Comparison of ENCODE assay signal across 8 cellular contexts in genomic region chr3:15859507-15860013, GRCh38.
DNase-seq lines count a peak whose midpoint lies in the region; TF ChIP-seq lines count a peak whose summit lies in the region.

No MANE protein-coding gene starts in this region.

- H2BK5ac ChIP-seq in neuronal stem cell (ENCODE audit: low read length), result peak overlapping the region; percentile 66

- no peaks in the 10 kb centered on the region for H3K9me3 ChIP-seq in neuronal stem cell (replicated peaks in 1 of 2; ENCODE audit: control insufficient read depth in 2 of 2, insufficient read depth in 1 of 2, low read depth in 1 of 2, low read length in 2 of 2)

- peak overlapping the region; percentile 86 for H3K27ac ChIP-seq in neuronal stem cell (replicated peaks; ENCODE audit: low read length)

- H3K27me3 ChIP-seq in neuronal stem cell (ENCODE audit: control insufficient read depth in 3 of 3, insufficient read depth in 3 of 3, low read depth in 1 of 3, low read length in 3 of 3), result no peaks in the 10 kb centered on the region

- no CpG with 5 or more reads among the region's 73 CpGs for WGBS in neuronal stem cell (ENCODE audit: extremely low coverage in 2 of 2, insufficient read length in 2 of 2, insufficient replicate concordance in 1 of 2), 2 donors

- peak overlapping the region; percentile 97 for H2AFZ ChIP-seq in neuronal stem cell (ENCODE audit: low read length)

- H3K4me1 ChIP-seq in neuronal stem cell (ENCODE audit: control insufficient read depth in 2 of 2, insufficient read depth in 1 of 2, low read depth in 1 of 2, low read length in 2 of 2), result peaks cover 2% of the 10 kb centered on the region in 2 donors

- peak; percentile 87 for DNase-seq in G401 (ENCODE audit: low spot score)
- peak; percentile 77 for DNase-seq in H4 (ENCODE audit: low spot score)
- DNase-seq in LNCaP clone FGC (ENCODE audit: low read depth), result no peak
- peak; percentile 27 for DNase-seq in SIG-M5 (lab: John Stamatoyannopoulos, UW)
- DNase-seq in activated gamma-delta T cell treated with anti-CD3 and anti-CD28 coated beads, Interleukin-2, amount 50 U/mL, for 16 hours (ENCODE audit: low read depth), result peak; percentile 63
- DNase-seq in foreskin melanocyte, result peak; percentile 73
- peak; percentile 84 for DNase-seq in neuronal stem cell (ENCODE audit: low spot score)
- peak; percentile 77 for DNase-seq in stromal cell of bone marrow (ENCODE audit: low read depth)

- peak overlapping the region; percentile 92 for H3K9ac ChIP-seq in neuronal stem cell (ENCODE audit: low read depth, low read length, poor library complexity)

- peak overlapping the region; percentile 78 for H3K4me3 ChIP-seq in LNCaP clone FGC (ENCODE audit: low read depth, low read length)
- peak overlapping the region; percentile 86 to 99 for H3K4me3 ChIP-seq in neuronal stem cell (ENCODE audit: low read length in 2 of 2)

- no peak for TF ChIP-seq CTCF in LNCaP clone FGC (IDR thresholded peaks at IDR 0.05; ENCODE audit: control insufficient read depth, extremely low read depth, insufficient read depth)

- in situ Hi-C loops in G401 (cut with HindIII; ENCODE audit: low sequenced_read_pairs), result no loop called here

- H3K23ac ChIP-seq in neuronal stem cell (ENCODE audit: low read depth, low read length, poor library complexity), result peak overlapping the region; percentile 96

- no peak overlapping the region for H3K4ac ChIP-seq in neuronal stem cell (ENCODE audit: low read length)

- no peak overlapping the region for H4K8ac ChIP-seq in neuronal stem cell (ENCODE audit: low read depth, low read length)

- H3K36me3 ChIP-seq in neuronal stem cell (replicated peaks in 1 of 2; ENCODE audit: control insufficient read depth in 2 of 2, insufficient read depth in 2 of 2, low read length in 2 of 2), result peaks cover 0 to 5% of the 10 kb centered on the region in 2 donors

- H2BK120ac ChIP-seq in neuronal stem cell (ENCODE audit: low read depth, low read length), result peak overlapping the region; percentile 47

- H3K18ac ChIP-seq in neuronal stem cell (ENCODE audit: low read length), result peak overlapping the region; percentile 92

- no peak overlapping the region for H2BK15ac ChIP-seq in neuronal stem cell (ENCODE audit: low read length)

- no peak overlapping the region for H4K91ac ChIP-seq in neuronal stem cell (ENCODE audit: low read depth, low read length, poor library complexity)

- no peak overlapping the region for H2AK5ac ChIP-seq in neuronal stem cell (ENCODE audit: low read depth, low read length)

- H3K79me1 ChIP-seq in neuronal stem cell (ENCODE audit: low read depth, low read length), result peaks cover 3% of the 10 kb centered on the region

- no peak overlapping the region for H3K14ac ChIP-seq in neuronal stem cell (ENCODE audit: low read length)

- peak overlapping the region; percentile 81 for H3K4me2 ChIP-seq in neuronal stem cell (ENCODE audit: insufficient read depth, low read length, poor library complexity, severe bottlenecking)

- no peak overlapping the region for H2BK12ac ChIP-seq in neuronal stem cell (ENCODE audit: low read length)
